ENCODE assay signal across 1 cellular context in the genomic region with DNA sequence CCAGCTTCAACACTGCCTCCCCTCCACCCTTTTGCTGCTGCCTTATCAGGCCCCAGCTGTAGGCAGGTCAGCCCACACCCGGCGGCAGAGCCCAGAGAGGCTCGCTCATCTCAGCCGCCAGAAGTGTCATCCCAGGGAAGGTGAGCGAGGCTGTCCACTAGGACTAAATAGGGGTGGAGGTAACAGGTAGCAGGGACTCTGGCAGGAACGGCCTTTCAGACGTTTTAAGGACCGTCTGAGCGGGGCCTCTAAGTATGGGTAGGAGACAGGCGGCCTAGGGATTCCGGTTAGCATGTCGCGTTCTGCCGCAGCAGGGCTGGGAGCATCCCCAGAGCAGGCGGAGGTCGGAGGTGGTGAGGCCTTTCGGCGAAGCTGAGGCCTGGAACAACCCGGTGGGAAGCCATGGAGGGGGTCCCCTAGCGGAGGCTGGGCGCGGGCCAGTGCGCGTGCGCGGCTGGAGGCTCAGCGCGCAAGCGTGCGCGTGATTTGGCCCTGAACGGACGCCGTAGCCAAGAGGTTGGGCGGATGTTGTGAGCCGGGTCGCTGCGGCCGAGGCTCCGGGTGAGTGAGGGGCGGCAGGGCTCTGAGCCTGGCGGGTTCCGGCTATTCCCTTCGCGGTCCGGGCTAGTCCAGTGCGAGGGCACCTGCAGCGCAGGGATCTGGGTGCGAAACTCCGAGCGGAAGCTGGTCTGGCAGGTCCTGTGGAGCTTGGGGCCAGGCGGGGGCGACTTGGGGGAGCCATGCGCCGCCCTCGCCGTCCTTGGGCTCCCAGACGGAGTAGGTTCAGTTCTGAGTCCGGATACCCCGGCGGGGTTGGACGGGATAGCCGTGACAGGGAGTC.
TF ChIP-seq lines count a peak whose summit lies in the region.

Gene MST1, minus strand, starts transcription at position 429 of the 841 bp plus-strand sequence. CDS start 783 bp downstream, outside the sequence.
Gene RNF123, plus strand, starts transcription at position 512 of the 841 bp plus-strand sequence. CDS start 1,609 bp downstream, outside the sequence.

TF ChIP-seq in H1, 55 proteins besides CTCF, POLR2A, EP300 and RAD21:
- TF ChIP-seq TEAD4 (IDR thresholded peaks at IDR 0.05; ENCODE audit: low read depth, low read length) (peak; percentile 12; the same call in 1 of the 2 replicates), ASH2L (IDR thresholded peaks at IDR 0.05; ENCODE audit: low read length) (peak; percentile 70), POLR2AphosphoS5 (IDR thresholded peaks at IDR 0.05; ENCODE audit: low read depth, low read length) (peak; percentile 56; the same call in 1 of the 2 replicates), CREB1 (IDR thresholded peaks at IDR 0.05) (peak; percentile 80), NRF1 (IDR thresholded peaks at IDR 0.05; ENCODE audit: low read depth, low read length) (peak; percentile 84), GABPA (IDR thresholded peaks at IDR 0.05; ENCODE audit: borderline replicate concordance, insufficient read depth, low read length) (peak; percentile 94), TCF12 (IDR thresholded peaks at IDR 0.05; ENCODE audit: low read depth, low read length) (no peak), SIN3A (conservative IDR thresholded peaks at IDR 0.05 in 1 of 2, IDR thresholded peaks at IDR 0.05 in 1 of 2; ENCODE audit: low read depth in 1 of 2, low read length in 2 of 2) (peak; percentile 87 to 89; a peak in 3 of 4 replicates), TAF1 (IDR thresholded peaks at IDR 0.05; ENCODE audit: low read depth, low read length) (peak; percentile 79), EGR1 (IDR thresholded peaks at IDR 0.05; ENCODE audit: borderline replicate concordance, low read depth, low read length) (peak; percentile 34; the same call in 1 of the 2 replicates), KDM4A (IDR thresholded peaks at IDR 0.05; ENCODE audit: low read depth, low read length, severe bottlenecking) (peak; percentile 78), ATF3 (IDR thresholded peaks at IDR 0.05; ENCODE audit: insufficient read depth, low read depth, low read length) (0 out of 2 replicates have a peak, but pooled peaks have one; percentile 21), RBBP5 (IDR thresholded peaks at IDR 0.05; ENCODE audit: borderline replicate concordance, low read depth, low read length) (peak; percentile 47; the same call in 1 of the 2 replicates), PHF8 (conservative IDR thresholded peaks at IDR 0.05; ENCODE audit: low read depth, low read length) (peak; percentile 71), CEBPB (IDR thresholded peaks at IDR 0.05; ENCODE audit: low read depth, low read length) (peak; percentile 6; the same call in 1 of the 2 replicates), KDM1A (IDR thresholded peaks at IDR 0.05; ENCODE audit: borderline replicate concordance, low read length) (no peak), RFX5 (IDR thresholded peaks at IDR 0.05; ENCODE audit: borderline replicate concordance, low read depth, low read length) (no peak), KDM5A (IDR thresholded peaks at IDR 0.05; ENCODE audit: low read length) (peak; percentile 79), YY1 (IDR thresholded peaks at IDR 0.05; ENCODE audit: low read depth, low read length) (0 out of 2 replicates have a peak, but pooled peaks have one; percentile 8), CHD2 (IDR thresholded peaks at IDR 0.05; ENCODE audit: low read length) (peak; percentile 43; the same call in 1 of the 2 replicates), HDAC6 (IDR thresholded peaks at IDR 0.05; ENCODE audit: low read depth, low read length) (no peak), SUZ12 (IDR thresholded peaks at IDR 0.05; ENCODE audit: low read length) (no peak), SP1 (IDR thresholded peaks at IDR 0.05; ENCODE audit: low read depth, low read length) (0 out of 2 replicates have a peak, but pooled peaks have one; percentile 37), HDAC2 (IDR thresholded peaks at IDR 0.05; ENCODE audit: borderline replicate concordance in 1 of 2, low read depth in 2 of 2, low read length in 2 of 2) (0 out of 4 replicates have a peak, but pooled peaks of 1 of the 2 experiments have one; percentile 51), TBP (IDR thresholded peaks at IDR 0.05; ENCODE audit: low read depth, low read length) (peak; percentile 81)
- TF ChIP-seq, protein P1, sequence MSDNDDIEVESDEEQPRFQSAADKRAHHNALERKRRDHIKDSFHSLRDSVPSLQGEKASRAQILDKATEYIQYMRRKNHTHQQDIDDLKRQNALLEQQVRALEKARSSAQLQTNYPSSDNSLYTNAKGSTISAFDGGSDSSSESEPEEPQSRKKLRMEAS (IDR thresholded peaks at IDR 0.05), result peak; percentile 78
- TF ChIP-seq, protein P2, sequence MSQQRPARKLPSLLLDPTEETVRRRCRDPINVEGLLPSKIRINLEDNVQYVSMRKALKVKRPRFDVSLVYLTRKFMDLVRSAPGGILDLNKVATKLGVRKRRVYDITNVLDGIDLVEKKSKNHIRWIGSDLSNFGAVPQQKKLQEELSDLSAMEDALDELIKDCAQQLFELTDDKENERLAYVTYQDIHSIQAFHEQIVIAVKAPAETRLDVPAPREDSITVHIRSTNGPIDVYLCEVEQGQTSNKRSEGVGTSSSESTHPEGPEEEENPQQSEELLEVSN (IDR thresholded peaks at IDR 0.05), result peak; percentile 45; the same call in 1 of the 2 replicates
- TF ChIP-seq, protein P3, sequence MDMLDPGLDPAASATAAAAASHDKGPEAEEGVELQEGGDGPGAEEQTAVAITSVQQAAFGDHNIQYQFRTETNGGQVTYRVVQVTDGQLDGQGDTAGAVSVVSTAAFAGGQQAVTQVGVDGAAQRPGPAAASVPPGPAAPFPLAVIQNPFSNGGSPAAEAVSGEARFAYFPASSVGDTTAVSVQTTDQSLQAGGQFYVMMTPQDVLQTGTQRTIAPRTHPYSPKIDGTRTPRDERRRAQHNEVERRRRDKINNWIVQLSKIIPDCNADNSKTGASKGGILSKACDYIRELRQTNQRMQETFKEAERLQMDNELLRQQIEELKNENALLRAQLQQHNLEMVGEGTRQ (IDR thresholded peaks at IDR 0.05; ENCODE audit: low read length), result no peak
